In genomic region chr3:58237238-58237939, GRCh38 we compare ENCODE assay signal across 8 cellular contexts. TPM values are rescaled to one million over a fixed set of nuclear protein-coding genes. Genes with fewer than 3 reads are reported as not detected.
A peak's percentile ranks its signal among the peaks of the same experiment; 100 is the strongest.
DNase-seq lines count a peak whose midpoint lies in the region; ATAC-seq, FAIRE-seq and TF ChIP-seq lines count a peak whose summit lies in the region.

Gene ABHD6, plus strand, starts transcription at chr3:58237792. Its CDS starts 18,795 bp downstream, at chr3:58256587.

- peaks cover 13% of the 10 kb centered on the region in 2 experiments for H3K4me1 ChIP-seq in neutrophil (ENCODE audit: control insufficient read depth in 1 of 2, insufficient read depth in 1 of 2, low read depth in 1 of 2, low read length in 1 of 2)

- no peak for FAIRE-seq in frontal cortex (lab: Jason Lieb, UNC)

- CTCF ChIA-PET in RWPE1 (lab: Yijun Ruan, JAX), result no interaction called here

- ATAC-seq in GM19452 (IDR thresholded peaks at IDR 0.05; ENCODE audit: unreplicated experiment), result peak; percentile 81

- peaks cover 26% of the 10 kb centered on the region for H3K27me3 ChIP-seq in neutrophil

- POLR2A ChIA-PET in RWPE1 (lab: Yijun Ruan, JAX; ENCODE audit: low non-redundant PET), result interaction anchor here (0.6 kb wide), 1 partner anchor 39 kb away, joined by 3 read pairs; no protein-coding TSS in a partner anchor

- TF ChIP-seq CTCF in RWPE1 (conservative IDR thresholded peaks at IDR 0.05; ENCODE audit: low read depth) (peak; percentile 34), neutrophil (IDR thresholded peaks at IDR 0.05) (peak; percentile 28)

- H3K27ac ChIP-seq in RWPE1, result peak within 1 kb of the TSS; percentile 83
- peak within 1 kb of the TSS; percentile 56 for H3K27ac ChIP-seq in neutrophil

- no peaks in the 10 kb centered on the region for H3K9me3 ChIP-seq in neutrophil

- H3K36me3 ChIP-seq in neutrophil, result no peaks in the 10 kb centered on the region

- peak within 1 kb of the TSS; percentile 66 to 93 for H3K4me3 ChIP-seq in neutrophil (ENCODE audit: low read depth in 1 of 2, low read length in 1 of 2)

- DNase-seq in Caki2 (ENCODE audit: low read depth) (peak; percentile 74), HK-2 (ENCODE audit: unreplicated experiment) (peak; percentile 72), RWPE1 (ENCODE audit: low spot score) (peak; percentile 70), activated gamma-delta T cell treated with Interleukin-2 at 50 U/mL for 16 hours (peak; percentile 77), frontal cortex (ENCODE audit: low spot score in 2 of 2) (peak; percentile 88 to 92), superior temporal gyrus (ENCODE audit: extremely low spot score) (peak; percentile 82)

- in situ Hi-C loops in Caki2 (cut with HindIII; ENCODE audit: low pct_unique_long_range_greater_than_20kb, low sequenced_read_pairs), result no loop called here

RNA-seq across cellular contexts. Expression of gene ABHD6, which starts in this region (rescaled TPM):
- 8.9 and 11.4 TPM in 2 replicates for total RNA-seq in Caki2 (2014; rRNA removed; shearing (Covaris generic); ENCODE audit: low replicate concordance)
- 22.4 TPM for total RNA-seq in frontal cortex

Comparison
In these comparisons a context has a peak if more than half of its experiments do, and no peak if none do; other contexts are left out.
1. Peak in every context shown above with its lines: DNase-seq, ATAC-seq, H3K4me3 ChIP-seq and H3K27ac ChIP-seq.